In the genomic region with DNA sequence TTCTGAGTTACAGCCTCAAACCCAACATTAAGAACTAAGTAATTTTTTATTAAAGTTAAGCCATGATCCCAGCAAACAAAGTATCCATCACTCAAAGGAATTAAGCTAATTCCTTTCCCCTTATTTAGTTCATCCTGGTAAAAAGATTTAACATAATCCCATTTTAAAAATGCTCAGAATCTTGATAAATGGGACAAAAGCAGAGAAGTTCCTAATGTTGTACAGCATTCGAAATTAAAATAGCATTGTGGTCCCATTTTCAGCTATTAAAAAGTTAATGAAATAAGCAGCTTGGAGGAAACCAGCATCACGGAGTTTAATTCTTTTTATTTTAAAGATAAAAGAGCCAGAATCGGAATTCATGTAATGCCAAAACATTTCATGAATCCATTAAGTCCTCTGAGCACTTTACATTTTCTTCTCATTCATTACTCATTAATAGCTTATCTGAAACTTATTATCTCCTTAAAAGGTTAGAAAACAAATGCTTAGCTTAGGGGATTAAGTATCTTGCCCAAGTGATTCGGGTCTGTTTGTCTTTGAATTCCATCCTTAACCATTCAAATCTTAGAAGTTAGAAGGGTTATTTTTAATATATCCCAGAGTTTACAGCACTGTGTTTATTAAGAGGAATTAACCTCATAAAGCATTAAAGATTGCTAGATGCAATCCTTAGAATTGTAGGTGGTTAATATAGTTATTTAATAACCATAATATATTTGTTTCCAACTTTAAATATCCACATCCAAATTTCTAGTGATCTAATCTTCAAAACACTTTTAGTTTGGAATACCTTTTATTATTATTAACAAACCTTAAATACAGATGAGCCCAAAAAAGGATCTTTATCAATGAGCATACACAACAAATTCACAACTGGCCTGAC, we compare ENCODE assay signal across 24 cellular contexts. TPM values are rescaled to one million over a fixed set of nuclear protein-coding genes. Genes with fewer than 3 reads are reported as not detected.
DNase-seq lines count a peak whose midpoint lies in the region; ATAC-seq, FAIRE-seq and TF ChIP-seq lines count a peak whose summit lies in the region.
"Had no signal": no experiment of that assay in that cellular context is flagged by ENCODE, and none has a peak within 500 bp of the region (broad histone marks: within the 10 kb centered on the region; RNA-seq: fewer than 3 reads in every experiment).

No MANE protein-coding gene starts in this region.

- POLR2A ChIA-PET in CD8-positive, alpha-beta T cell (lab: Charles Lee), result interaction anchor here (0.6 to 2.4 kb wide), 6 partner anchors 10 to 114 kb away, joined by 3 to 10 read pairs (median 4); a partner anchor contains a TSS
- POLR2A ChIA-PET in K562 (lab: Yijun Ruan, JAX) (interaction anchor here (0.6 to 7.4 kb wide), 7 partner anchors 9 to 153 kb away, joined by 3 to 99 read pairs (median 7); a partner anchor contains a TSS), OCI-LY7 (lab: Charles Lee) (interaction anchor here (0.6 to 1.3 kb wide), 5 partner anchors 9 to 72 kb away, joined by 3 to 6 read pairs (median 4); no protein-coding TSS in a partner anchor)

- TF ChIP-seq RAD21 in K562 (CRISPR knock-in tag; conservative IDR thresholded peaks at IDR 0.05 in 1 of 2, IDR thresholded peaks at IDR 0.05 in 1 of 2), result no peak

- H3K36me3 ChIP-seq in CD8-positive, alpha-beta T cell (ENCODE audit: insufficient read depth, low read length), result peaks cover 88% of the 10 kb centered on the region
- peaks cover 98% of the 10 kb centered on the region for H3K36me3 ChIP-seq in K562 (ENCODE audit: control insufficient read depth, insufficient read depth, low read length)
- peaks cover 95% of the 10 kb centered on the region for H3K36me3 ChIP-seq in osteoblast (ENCODE audit: insufficient read depth, low read length)
- peaks cover 99% of the 10 kb centered on the region for H3K36me3 ChIP-seq in OCI-LY7 (ENCODE audit: insufficient read depth, low read length)

- no peak overlapping the region for H2AFZ ChIP-seq in K562 (ENCODE audit: low read depth, low read length)
- no peak overlapping the region for H2AFZ ChIP-seq in osteoblast (ENCODE audit: low read length)
- H2AFZ ChIP-seq in OCI-LY7 (ENCODE audit: low read length), result no peak overlapping the region

- no peaks in the 10 kb centered on the region for H3K9me3 Mint-ChIP-seq in CD8-positive, alpha-beta T cell
- H3K9me3 Mint-ChIP-seq: nephron had no signal

- H3K27ac ChIP-seq in CD8-positive, alpha-beta T cell (ENCODE audit: low read depth, low read length), result no peak overlapping the region
- no peak overlapping the region for H3K27ac ChIP-seq in K562 (ENCODE audit: extremely low read depth, low read depth, low read length)
- no peak overlapping the region for H3K27ac ChIP-seq in osteoblast (ENCODE audit: low read depth, low read length)
- no peak overlapping the region for H3K27ac ChIP-seq in OCI-LY7 (ENCODE audit: low read depth, low read length, poor library complexity, severe bottlenecking)
- H3K27ac ChIP-seq: ascending aorta, RWPE1 had no signal

- no peak for TF ChIP-seq POLR2A in K562 (conservative IDR thresholded peaks at IDR 0.05)

- H3K4me1 Mint-ChIP-seq in CD8-positive, alpha-beta T cell (ENCODE audit: low read depth), result peaks cover 68% of the 10 kb centered on the region

- no TSS peak for BruUV-seq in K562 (replicated peaks; lab: Mats Ljungman, UMichigan)
- BruUV-seq in OCI-LY7 (replicated peaks; lab: Mats Ljungman, UMichigan), result no TSS peak

- H3K4me2 ChIP-seq in K562 (ENCODE audit: insufficient read depth, low read length) (no peak overlapping the region), osteoblast (ENCODE audit: insufficient read depth, low read length) (peak overlapping the region; percentile 11), OCI-LY7 (ENCODE audit: low read length) (no peak overlapping the region)

- H3K4me3 ChIP-seq in CD8-positive, alpha-beta T cell (ENCODE audit: low read depth, low read length), result no peak overlapping the region
- H3K4me3 ChIP-seq in K562, result no peak overlapping the region
- no peak overlapping the region for H3K4me3 ChIP-seq in osteoblast (ENCODE audit: insufficient read depth, low read length)
- H3K4me3 ChIP-seq in OCI-LY7 (ENCODE audit: low read depth, low read length, poor library complexity, severe bottlenecking), result no peak overlapping the region
- H3K4me3 ChIP-seq: ascending aorta had no signal

- no peak overlapping the region for H3K27ac Mint-ChIP-seq in CD8-positive, alpha-beta T cell
- H3K27ac Mint-ChIP-seq: activated CD8-positive, alpha-beta memory T cell treated with anti-CD3 and anti-CD28 coated beads, Interleukin-2, amount 10 ng/mL, durations not matched to agents 7 days and 5 days; nephron had no signal

- no peaks in the 10 kb centered on the region for H3K9me1 ChIP-seq in K562 (ENCODE audit: control insufficient read depth, insufficient read depth, low read length)

- H3K9ac ChIP-seq in K562 (ENCODE audit: insufficient read depth in 1 of 2, low read depth in 2 of 2, low read length in 2 of 2), result no peak overlapping the region

- no peak for FAIRE-seq in K562 (lab: Jason Lieb, UNC)
- FAIRE-seq: small intestine had no signal

- CTCF ChIA-PET in CD8-positive, alpha-beta T cell (lab: Charles Lee), result interaction anchor here (0.6 to 1.6 kb wide), 3 partner anchors 9 to 265 kb away, joined by 3 to 4 read pairs (median 3); no protein-coding TSS in a partner anchor
- CTCF ChIA-PET in K562 (lab: Yijun Ruan, JAX; ENCODE audit: low intra/inter-chr PET ratio) (no interaction called here), OCI-LY7 (lab: Charles Lee; ENCODE audit: unreplicated experiment) (no interaction called here)

- H3K36me3 Mint-ChIP-seq in CD8-positive, alpha-beta T cell, result peaks cover 88% of the 10 kb centered on the region

- H4K20me1 ChIP-seq in K562 (replicated peaks; ENCODE audit: control insufficient read depth, insufficient read depth, low read length) (peaks cover 41% of the 10 kb centered on the region), osteoblast (ENCODE audit: insufficient read depth, low read length) (peaks cover 77% of the 10 kb centered on the region), OCI-LY7 (ENCODE audit: insufficient read depth, low read length) (peaks cover 57% of the 10 kb centered on the region)

- H3K4me1 ChIP-seq in CD8-positive, alpha-beta T cell (ENCODE audit: insufficient read depth, low read length), result peaks cover 63% of the 10 kb centered on the region
- H3K4me1 ChIP-seq in K562 (replicated peaks in 1 of 2; ENCODE audit: control insufficient read depth in 2 of 2, insufficient read depth in 2 of 2, low read length in 2 of 2) (peaks cover 0 to 2% of the 10 kb centered on the region in 2 experiments; a peak in 2 of 5 replicates), osteoblast (ENCODE audit: insufficient read depth, low read length) (peaks cover 35% of the 10 kb centered on the region), OCI-LY7 (ENCODE audit: insufficient read depth, low read length, poor library complexity, severe bottlenecking) (peaks cover 15% of the 10 kb centered on the region)

- intact Hi-C loops in CD8-positive, alpha-beta T cell (cut with DNase I, micrococcal nuclease), result loop anchor here in 1 of 2 experiments (2.0 kb wide), 1 partner anchor 20 kb away; no protein-coding TSS in a partner anchor
- intact Hi-C loops in K562 (cut with micrococcal nuclease) (no loop called here), OCI-LY7 (cut with micrococcal nuclease; ENCODE audit: unreplicated experiment) (no loop called here)

- H3K79me2 ChIP-seq in K562 (ENCODE audit: control insufficient read depth, insufficient read depth, low read length) (peaks cover 93% of the 10 kb centered on the region), osteoblast (ENCODE audit: insufficient read depth, low read length) (peaks cover 97% of the 10 kb centered on the region), OCI-LY7 (ENCODE audit: insufficient read depth, low read depth, low read length) (peaks cover 95% of the 10 kb centered on the region)

- H3K27me3 Mint-ChIP-seq in CD8-positive, alpha-beta T cell (ENCODE audit: low read depth), result no peaks in the 10 kb centered on the region
- H3K27me3 Mint-ChIP-seq: activated CD8-positive, alpha-beta memory T cell treated with anti-CD3 and anti-CD28 coated beads, Interleukin-2, amount 10 ng/mL, durations not matched to agents 7 days and 5 days had no signal

- no peak for TF ChIP-seq CTCF in CD8-positive, alpha-beta T cell (IDR thresholded peaks at IDR 0.05)
- TF ChIP-seq CTCF in K562 (IDR thresholded peaks at IDR 0.05 in 2 of 3, conservative IDR thresholded peaks at IDR 0.05 in 1 of 3; ENCODE audit: insufficient read depth in 2 of 3, low read depth in 1 of 3, low read length in 3 of 3) (no peak), osteoblast (IDR thresholded peaks at IDR 0.05; ENCODE audit: extremely low read depth, low read depth, low read length) (no peak), OCI-LY7 (conservative IDR thresholded peaks at IDR 0.05; ENCODE audit: low read length) (no peak)

- WGBS in K562 (ENCODE audit: insufficient coverage, low coverage, missing lambda C conversion rate), result 83% methylated on average over 4 of the region's 4 CpGs

- no peaks in the 10 kb centered on the region for H3K9me3 ChIP-seq in CD8-positive, alpha-beta T cell (ENCODE audit: low read length)
- H3K9me3 ChIP-seq in K562 (replicated peaks; ENCODE audit: control insufficient read depth, insufficient read depth, low read depth, low read length), result no peaks in the 10 kb centered on the region
- H3K9me3 ChIP-seq in osteoblast (ENCODE audit: low read depth, low read length), result no peaks in the 10 kb centered on the region
- H3K9me3 ChIP-seq in OCI-LY7 (ENCODE audit: low read length), result no peaks in the 10 kb centered on the region
- H3K9me3 ChIP-seq: ascending aorta, esophagus squamous epithelium had no signal

- no peaks in the 10 kb centered on the region for H3K9me2 ChIP-seq in OCI-LY7 (ENCODE audit: insufficient read depth, low read length)

- in situ Hi-C loops in K562 (cut with MboI), result no loop called here

- no peaks in the 10 kb centered on the region for H3K27me3 ChIP-seq in CD8-positive, alpha-beta T cell (ENCODE audit: insufficient read depth, low read length)
- H3K27me3 ChIP-seq in K562 (ENCODE audit: control insufficient read depth in 2 of 2, insufficient read depth in 2 of 2, low read length in 2 of 2), result no peaks in the 10 kb centered on the region
- H3K27me3 ChIP-seq in osteoblast (ENCODE audit: insufficient read depth, low read length), result no peaks in the 10 kb centered on the region
- H3K27me3 ChIP-seq: ascending aorta, esophagus squamous epithelium had no signal

- ATAC-seq in CD8-positive, alpha-beta T cell, result no peak
- ATAC-seq in K562, result no peak
- ATAC-seq: activated CD8-positive, alpha-beta memory T cell treated with anti-CD3 and anti-CD28 coated beads, Interleukin-2, amount 10 ng/mL, durations not matched to agents 7 days and 5 days had no signal

- DNase-seq in CD8-positive, alpha-beta T cell, result no peak
- DNase-seq in NAMALWA (ENCODE audit: low spot score) (peak; percentile 26), K562 (ENCODE audit: extremely low read depth in 1 of 4, low spot score in 3 of 4) (no peak), osteoblast (ENCODE audit: insufficient read length, low spot score, missing footprints) (no peak), mucosa of gallbladder (ENCODE audit: low spot score) (no peak), amygdala (lab: John Stamatoyannopoulos, UW) (no peak), OCI-LY7 (ENCODE audit: low spot score) (no peak), putamen (ENCODE audit: low spot score) (no peak)
- DNase-seq: activated CD8-positive, alpha-beta memory T cell treated with anti-CD3 and anti-CD28 coated beads, Interleukin-2, amount 10 ng/mL, durations not matched to agents 7 days and 5 days; activated effector memory CD4-positive, alpha-beta T cell treated with anti-CD3 and anti-CD28 coated beads, Interleukin-2, amount 50 U/mL, for 16 hours; COR-L47; effector CD8-positive, alpha-beta T cell; esophagus squamous epithelium; H7; KG1; NCI-H1092; NCI-H1930; NCI-H446; small intestine; stimulated activated CD4-positive, alpha-beta T cell treated with anti-CD3 and anti-CD28 coated beads, Interleukin-2, amount 100 ng/mL, for 48 hours; trophoblast cell had no signal

- TF ChIP-seq EP300 in K562 (IDR thresholded peaks at IDR 0.05; ENCODE audit: low read length), result no peak

- H3K4me3 Mint-ChIP-seq in CD8-positive, alpha-beta T cell, result peak overlapping the region; percentile 18
- H3K4me3 Mint-ChIP-seq: activated CD8-positive, alpha-beta memory T cell treated with anti-CD3 and anti-CD28 coated beads, Interleukin-2, amount 10 ng/mL, durations not matched to agents 7 days and 5 days; nephron had no signal

RNA-seq across cellular contexts. Expression of a gene that starts 11.2 kb away (rescaled TPM):
- 1,000 to 10,000 TPM; 1,168 to 1,202 TPM for total RNA-seq in CD8-positive, alpha-beta T cell
- 377 and 1,084 TPM in 2 replicates for total RNA-seq in K562 (2011; cell fraction: chromatin; rRNA removed; ENCODE audit: low replicate concordance)
- 154 and 218 TPM in 2 replicates for total RNA-seq in K562 (2011; cell fraction: nucleolus; rRNA removed)
- total RNA-seq in K562 (2011; cell fraction: nucleoplasm; rRNA removed), result 345 and 673 TPM in 2 replicates
- total RNA-seq in K562 (2014; rRNA removed), result 241 and 314 TPM in 2 replicates
- total RNA-seq in K562 (2014; rRNA removed; fragmentation: Illumina TruSeq; extraction: Trizol), result 305 and 330 TPM in 2 replicates
- total RNA-seq in K562 (2015; rRNA removed; fragmentation: Illumina TruSeq; extraction: Trizol), result 297 and 319 TPM in 2 replicates
- total RNA-seq in K562 (2021), result 241 and 250 TPM in 2 replicates
- 187 and 191 TPM in 2 replicates for polyA plus RNA-seq in K562 (2011; rRNA removed)
- polyA plus RNA-seq in K562 (2011; cell fraction: cytosol; rRNA removed), result 33.0 and 80.4 TPM in 2 replicates
- 662 and 820 TPM in 2 replicates for polyA plus RNA-seq in K562 (2011; cell fraction: nucleus; rRNA removed)
- polyA plus RNA-seq in K562 (2012), result 185 and 194 TPM in 2 replicates
- polyA plus RNA-seq in K562 (2014; fragmentation: Illumina TruSeq; extraction: Trizol), result 213 and 218 TPM in 2 replicates
- 100 to 1,000 TPM; 143 to 198 TPM for polyA plus RNA-seq in K562 (2014; fragmentation: Nextera tagmentation; extraction: Ambion mirVana)
- polyA plus RNA-seq in K562 (2014; rRNA removed), result 212 and 228 TPM in 2 replicates
- polyA minus RNA-seq in K562 (2011; rRNA and poly(A)+ RNA removed), result 178 and 203 TPM in 2 replicates
- polyA minus RNA-seq in K562 (2011; cell fraction: cytosol; rRNA and poly(A)+ RNA removed), result 67.8 and 77.2 TPM in 2 replicates
- 241 and 336 TPM in 2 replicates for polyA minus RNA-seq in K562 (2011; cell fraction: nucleus; rRNA and poly(A)+ RNA removed)
- 274 and 300 TPM in 2 replicates for total RNA-seq in osteoblast
- 288 TPM for total RNA-seq in mucosa of gallbladder
- total RNA-seq in OCI-LY7 (2014; rRNA removed; shearing (Covaris generic)), result 346 and 448 TPM in 2 replicates
- 429 and 431 TPM in 2 replicates for total RNA-seq in OCI-LY7 (2022)

RNA-seq across cellular contexts. Expression of a gene that starts 31.6 kb away (rescaled TPM):
- total RNA-seq in CD8-positive, alpha-beta T cell, result 10 to 100 TPM; 39.2 to 43.8 TPM
- 8.1 and 30.8 TPM in 2 replicates for total RNA-seq in K562 (2011; cell fraction: chromatin; rRNA removed; ENCODE audit: low replicate concordance)
- 77.2 and 84.6 TPM in 2 replicates for total RNA-seq in K562 (2011; cell fraction: nucleolus; rRNA removed)
- 53.4 and 57.0 TPM in 2 replicates for total RNA-seq in K562 (2011; cell fraction: nucleoplasm; rRNA removed)
- total RNA-seq in K562 (2014; rRNA removed) (422 and 571 TPM in 2 replicates), K562 (2014; rRNA removed; fragmentation: Illumina TruSeq; extraction: Trizol) (46.5 and 50.1 TPM in 2 replicates), K562 (2015; rRNA removed; fragmentation: Illumina TruSeq; extraction: Trizol) (137 and 139 TPM in 2 replicates), K562 (2021) (217 and 226 TPM in 2 replicates), osteoblast (108 and 124 TPM in 2 replicates), mucosa of gallbladder (155 TPM), OCI-LY7 (2022) (109 and 164 TPM in 2 replicates)
- polyA plus RNA-seq in K562 (2011; rRNA removed) (179 and 193 TPM in 2 replicates), K562 (2014; fragmentation: Illumina TruSeq; extraction: Trizol) (31.8 and 117 TPM in 2 replicates), K562 (2014; fragmentation: Nextera tagmentation; extraction: Ambion mirVana) (100 to 1,000 TPM; 635 to 741 TPM), K562 (2014; rRNA removed) (433 and 559 TPM in 2 replicates)
- 657 and 854 TPM in 2 replicates for polyA plus RNA-seq in K562 (2011; cell fraction: cytosol; rRNA removed)
- polyA plus RNA-seq in K562 (2011; cell fraction: nucleus; rRNA removed), result 234 and 309 TPM in 2 replicates
- polyA plus RNA-seq in K562 (2012), result 288 and 480 TPM in 2 replicates
- 18.5 and 28.9 TPM in 2 replicates for polyA minus RNA-seq in K562 (2011; rRNA and poly(A)+ RNA removed)
- polyA minus RNA-seq in K562 (2011; cell fraction: cytosol; rRNA and poly(A)+ RNA removed), result 43.7 and 68.4 TPM in 2 replicates
- polyA minus RNA-seq in K562 (2011; cell fraction: nucleus; rRNA and poly(A)+ RNA removed), result 21.0 and 24.8 TPM in 2 replicates
- 393 and 411 TPM in 2 replicates for total RNA-seq in OCI-LY7 (2014; rRNA removed; shearing (Covaris generic))

RNA-seq across cellular contexts. Expression of a gene that starts 31.7 kb away (rescaled TPM):
- 10 to 100 TPM; 10.7 to 13.1 TPM for total RNA-seq in CD8-positive, alpha-beta T cell
- total RNA-seq in K562 (2011; cell fraction: chromatin; rRNA removed; ENCODE audit: low replicate concordance), result 52.4 and 75.5 TPM in 2 replicates
- total RNA-seq in K562 (2011; cell fraction: nucleolus; rRNA removed), result 59.4 and 63.0 TPM in 2 replicates
- 55.7 and 62.0 TPM in 2 replicates for total RNA-seq in K562 (2011; cell fraction: nucleoplasm; rRNA removed)
- 45.0 and 59.4 TPM in 2 replicates for total RNA-seq in K562 (2014; rRNA removed)
- 41.0 and 41.8 TPM in 2 replicates for total RNA-seq in K562 (2014; rRNA removed; fragmentation: Illumina TruSeq; extraction: Trizol)
- 34.1 and 34.7 TPM in 2 replicates for total RNA-seq in K562 (2015; rRNA removed; fragmentation: Illumina TruSeq; extraction: Trizol)
- 47.1 and 52.5 TPM in 2 replicates for total RNA-seq in K562 (2021)
- polyA plus RNA-seq in K562 (2011; rRNA removed), result 72.2 and 76.3 TPM in 2 replicates
- polyA plus RNA-seq in K562 (2011; cell fraction: cytosol; rRNA removed), result 84.5 and 124 TPM in 2 replicates
- polyA plus RNA-seq in K562 (2011; cell fraction: nucleus; rRNA removed), result 63.6 and 64.2 TPM in 2 replicates
- polyA plus RNA-seq in K562 (2012), result 27.4 and 33.4 TPM in 2 replicates
- 48.0 and 51.9 TPM in 2 replicates for polyA plus RNA-seq in K562 (2014; fragmentation: Illumina TruSeq; extraction: Trizol)
- 10 to 100 TPM; 11.5 to 13.9 TPM for polyA plus RNA-seq in K562 (2014; fragmentation: Nextera tagmentation; extraction: Ambion mirVana)
- 84.8 and 94.6 TPM in 2 replicates for polyA plus RNA-seq in K562 (2014; rRNA removed)
- 45.8 and 53.4 TPM in 2 replicates for polyA minus RNA-seq in K562 (2011; rRNA and poly(A)+ RNA removed)
- polyA minus RNA-seq in K562 (2011; cell fraction: cytosol; rRNA and poly(A)+ RNA removed), result 19.5 and 21.2 TPM in 2 replicates
- 21.2 and 21.4 TPM in 2 replicates for polyA minus RNA-seq in K562 (2011; cell fraction: nucleus; rRNA and poly(A)+ RNA removed)
- total RNA-seq in osteoblast, result 21.7 and 29.5 TPM in 2 replicates
- total RNA-seq in mucosa of gallbladder, result 47.4 TPM
- 32.8 and 56.2 TPM in 2 replicates for total RNA-seq in OCI-LY7 (2014; rRNA removed; shearing (Covaris generic))
- 41.3 and 43.4 TPM in 2 replicates for total RNA-seq in OCI-LY7 (2022)

RNA-seq across cellular contexts. Expression of a gene that starts 41.0 kb away (rescaled TPM):
- 100 to 1,000 TPM; 101 to 107 TPM for total RNA-seq in CD8-positive, alpha-beta T cell
- total RNA-seq in K562 (2011; cell fraction: chromatin; rRNA removed; ENCODE audit: low replicate concordance), result 82.3 and 150 TPM in 2 replicates
- total RNA-seq in K562 (2011; cell fraction: nucleolus; rRNA removed), result 62.7 and 66.5 TPM in 2 replicates
- total RNA-seq in K562 (2011; cell fraction: nucleoplasm; rRNA removed), result 101 and 125 TPM in 2 replicates
- 54.2 and 60.3 TPM in 2 replicates for total RNA-seq in K562 (2014; rRNA removed)
- total RNA-seq in K562 (2014; rRNA removed; fragmentation: Illumina TruSeq; extraction: Trizol), result 77.2 and 85.9 TPM in 2 replicates
- 63.2 and 66.1 TPM in 2 replicates for total RNA-seq in K562 (2015; rRNA removed; fragmentation: Illumina TruSeq; extraction: Trizol)
- total RNA-seq in K562 (2021), result 49.9 and 55.1 TPM in 2 replicates
- 35.7 and 49.9 TPM in 2 replicates for polyA plus RNA-seq in K562 (2011; rRNA removed)
- polyA plus RNA-seq in K562 (2011; cell fraction: cytosol; rRNA removed), result 31.1 and 34.8 TPM in 2 replicates
- 30.2 and 32.2 TPM in 2 replicates for polyA plus RNA-seq in K562 (2011; cell fraction: nucleus; rRNA removed)
- polyA plus RNA-seq in K562 (2012), result 43.2 and 96.3 TPM in 2 replicates
- 70.7 and 75.0 TPM in 2 replicates for polyA plus RNA-seq in K562 (2014; fragmentation: Illumina TruSeq; extraction: Trizol)
- 100 to 1,000 TPM; 178 to 196 TPM for polyA plus RNA-seq in K562 (2014; fragmentation: Nextera tagmentation; extraction: Ambion mirVana)
- 83.3 and 86.9 TPM in 2 replicates for polyA plus RNA-seq in K562 (2014; rRNA removed)
- polyA minus RNA-seq in K562 (2011; rRNA and poly(A)+ RNA removed), result 59.5 and 68.3 TPM in 2 replicates
- 24.5 and 25.3 TPM in 2 replicates for polyA minus RNA-seq in K562 (2011; cell fraction: cytosol; rRNA and poly(A)+ RNA removed)
- 17.8 and 39.2 TPM in 2 replicates for polyA minus RNA-seq in K562 (2011; cell fraction: nucleus; rRNA and poly(A)+ RNA removed)
- 34.8 and 39.1 TPM in 2 replicates for total RNA-seq in osteoblast
- 44.4 TPM for total RNA-seq in mucosa of gallbladder
- 37.9 and 43.6 TPM in 2 replicates for total RNA-seq in OCI-LY7 (2014; rRNA removed; shearing (Covaris generic))
- 47.8 and 51.4 TPM in 2 replicates for total RNA-seq in OCI-LY7 (2022)
